ENCODE assay signal across 19 cellular contexts in the genomic region with DNA sequence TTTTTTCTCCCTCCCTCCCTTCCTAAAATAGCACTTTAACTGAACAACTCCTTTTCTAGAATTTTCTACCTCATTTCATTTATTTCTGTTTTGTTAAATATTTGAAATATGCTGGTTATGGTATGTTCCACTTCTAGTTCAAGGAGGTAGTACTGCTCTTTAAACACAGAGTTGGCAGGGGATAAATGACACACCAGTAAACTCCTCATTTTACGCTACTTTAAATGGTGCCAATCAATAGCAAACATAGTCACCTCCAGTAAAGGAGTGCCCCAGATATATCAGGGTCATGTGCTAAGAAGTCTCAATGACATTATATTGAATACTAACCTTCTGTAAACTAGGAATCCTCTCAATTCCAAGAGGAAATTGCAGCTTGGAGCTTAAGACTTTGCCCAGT. TPM values are rescaled to one million over a fixed set of nuclear protein-coding genes. Genes with fewer than 3 reads are reported as not detected.
DNase-seq lines count a peak whose midpoint lies in the region; ATAC-seq and TF ChIP-seq lines count a peak whose summit lies in the region.
"Had no signal": no experiment of that assay in that cellular context is flagged by ENCODE, and none has a peak within 500 bp of the region (broad histone marks: within the 10 kb centered on the region; RNA-seq: fewer than 3 reads in every experiment).

No MANE protein-coding gene starts in this region.

- no peak overlapping the region for H3K4me3 ChIP-seq in PC-3 (ENCODE audit: low read length)
- H3K4me3 ChIP-seq in coronary artery: no peak overlapping the region
- no peak overlapping the region for H3K4me3 ChIP-seq in mucosa of rectum (ENCODE audit: low read length in 2 of 2)
- H3K4me3 ChIP-seq in stomach: no peak overlapping the region

- ATAC-seq in PC-3: peak; percentile 54; the same call in 1 of the 2 replicates
- ATAC-seq in HG02763 (IDR thresholded peaks at IDR 0.05; ENCODE audit: unreplicated experiment): no peak
- no peak for ATAC-seq in HG02870 (IDR thresholded peaks at IDR 0.05; ENCODE audit: unreplicated experiment)

- peaks cover 68% of the 10 kb centered on the region for H3K79me2 ChIP-seq in PC-3 (ENCODE audit: low read length)

- H3K9me3 ChIP-seq in PC-3 (ENCODE audit: low read length) (no peaks in the 10 kb centered on the region), mucosa of rectum (ENCODE audit: control insufficient read depth in 2 of 2, low read length in 2 of 2) (no peaks in the 10 kb centered on the region), stomach (no peaks in the 10 kb centered on the region)

- POLR2A ChIA-PET in PC-3 (lab: Charles Lee; ENCODE audit: unreplicated experiment): no interaction called here

- H3K27me3 ChIP-seq in PC-3 (ENCODE audit: low read length): no peaks in the 10 kb centered on the region
- H3K27me3 ChIP-seq in mucosa of rectum (ENCODE audit: control insufficient read depth in 2 of 2, insufficient read depth in 2 of 2, low read length in 2 of 2): no peaks in the 10 kb centered on the region
- H3K27me3 ChIP-seq in stomach: no peaks in the 10 kb centered on the region

- 22 to 62% (median 56%) methylated on average over 1 of the region's 1 CpG for WGBS in stomach, 5 donors

- no TSS peak for BruUV-seq in PC-3 (replicated peaks; lab: Mats Ljungman, UMichigan)

- H3K9me2 ChIP-seq in PC-3 (replicated peaks; ENCODE audit: low read length): no peaks in the 10 kb centered on the region

- peaks cover 25% of the 10 kb centered on the region for H3K4me1 ChIP-seq in PC-3 (ENCODE audit: insufficient read depth, low read length)
- peaks cover 34 to 40% of the 10 kb centered on the region in 2 donors for H3K4me1 ChIP-seq in mucosa of rectum (ENCODE audit: control insufficient read depth in 2 of 2, insufficient read depth in 2 of 2, low read length in 2 of 2)
- H3K4me1 ChIP-seq in stomach: peaks cover 38 to 73% (median 57%) of the 10 kb centered on the region in 4 donors

- TF ChIP-seq POLR2A in stomach (IDR thresholded peaks at IDR 0.05): no peak

- H3K9ac ChIP-seq in PC-3 (ENCODE audit: low read length) (no peak overlapping the region), mucosa of rectum (ENCODE audit: low read depth in 1 of 2, low read length in 2 of 2) (no peak overlapping the region)

- peaks cover under 1% of the 10 kb centered on the region for H3F3A ChIP-seq in PC-3 (ENCODE audit: low read length, unreplicated experiment)

- H4K20me1 ChIP-seq in PC-3 (ENCODE audit: low read length): peaks cover 55% of the 10 kb centered on the region

- H2AFZ ChIP-seq in PC-3 (ENCODE audit: low read length): no peak overlapping the region

- no peak overlapping the region for H3K4me2 ChIP-seq in PC-3 (ENCODE audit: low read length)

- TF ChIP-seq EP300 in stomach (IDR thresholded peaks at IDR 0.05): no peak

- peaks cover 24% of the 10 kb centered on the region for H3K36me3 ChIP-seq in PC-3 (ENCODE audit: low read depth, low read length)
- peaks cover 0 to 5% of the 10 kb centered on the region in 2 donors for H3K36me3 ChIP-seq in mucosa of rectum (ENCODE audit: control insufficient read depth in 2 of 2, insufficient read depth in 2 of 2, low read length in 2 of 2)
- peaks cover 0 to 19% (median 10%) of the 10 kb centered on the region in 4 donors for H3K36me3 ChIP-seq in stomach

- intact Hi-C loops in PC-3 (cut with micrococcal nuclease): loop anchor here (10.0 kb wide), 1 partner anchor 56 kb away; a partner anchor contains a TSS
- intact Hi-C loops in stomach (cut with DNase I; ENCODE audit: low total_unique reads): no loop called here

- DNase-seq in PC-3 (no peak), coronary artery (ENCODE audit: low spot score) (no peak), stomach (no peak), NCI-H1417 treated with DMSO at 0.1 percent for 48 hours (lab: John Stamatoyannopoulos, UW) (no peak), NK-92 (lab: John Stamatoyannopoulos, UW; ENCODE audit: unreplicated experiment) (no peak)
- DNase-seq: ACHN; C1 segment of cervical spinal cord; CD8-positive, alpha-beta memory T cell; NCI-H146; NCI-H2029 treated with DMSO at 0.1 percent for 48 hours; NCI-H2171 treated with DMSO at 0.1 percent for 48 hours; NCI-H446 treated with DMSO at 0.1 percent for 48 hours; NCI-H748 treated with DMSO at 0.1 percent for 48 hours; SIG-M5 had no signal

- TF ChIP-seq CTCF in PC-3 (conservative IDR thresholded peaks at IDR 0.05; ENCODE audit: low read depth, low read length) (no peak), coronary artery (IDR thresholded peaks at IDR 0.05) (no peak), stomach (IDR thresholded peaks at IDR 0.05) (no peak)

- H3K27ac ChIP-seq in PC-3 (ENCODE audit: low read length): no peak overlapping the region
- H3K27ac ChIP-seq in coronary artery: peak overlapping the region; percentile 13 to 66
- peak overlapping the region; percentile 34 to 62 for H3K27ac ChIP-seq in mucosa of rectum (ENCODE audit: low read depth in 2 of 2, low read length in 2 of 2)
- peak overlapping the region; percentile 51 to 83 (median 61) for H3K27ac ChIP-seq in stomach
- H3K27ac ChIP-seq: HL-60, RWPE1 had no signal

- CTCF ChIA-PET in PC-3 (lab: Charles Lee): no interaction called here

RNA-seq across cellular contexts. Expression of a gene that starts 56.9 kb away (rescaled TPM):
- total RNA-seq in PC-3 (2014; rRNA removed): 52.3 and 72.3 TPM in 2 replicates
- 100 to 1,000 TPM in 3 of 5 donors, 10 to 100 TPM in 2; 53.8 to 233 (median 129) TPM for total RNA-seq in stomach
- polyA plus RNA-seq in stomach: 10 to 100 TPM in 2 of 3 donors, 1 to 10 TPM in 1; 6.8 to 18.1 (median 13.7) TPM
- polyA plus RNA-seq: CD8-positive, alpha-beta memory T cell had no signal
